In genomic region chr12:75646329-75646940, GRCh38 we compare ENCODE assay signal across 20 cellular contexts.
"Had no signal": no experiment of that assay in that cellular context is flagged by ENCODE, and none has a peak within 500 bp of the region (broad histone marks: within the 10 kb centered on the region; RNA-seq: fewer than 3 reads in every experiment).

No MANE protein-coding gene starts in this region.

- H3K4me3 Mint-ChIP-seq: activated CD4-positive, alpha-beta T cell treated with anti-CD3 and anti-CD28 coated beads, Interleukin-2, amount 10 ng/mL, durations not matched to agents 24 days and 14 days; activated CD8-positive, alpha-beta T cell treated with anti-CD3 and anti-CD28 coated beads, Interleukin-2, amount 10 ng/mL, durations not matched to agents 7 days and 5 days; activated naive CD8-positive, alpha-beta T cell; naive thymus-derived CD8-positive, alpha-beta T cell; stimulated activated naive CD8-positive, alpha-beta T cell treated with anti-CD3 and anti-CD28 coated beads, Interleukin-15, amount 100 ng/mL, for 72 hours; type B pancreatic cell had no signal

- H3K27me3 ChIP-seq: body of pancreas, colonic mucosa had no signal

- H3K27ac ChIP-seq: body of pancreas, colonic mucosa, lower lobe of right lung had no signal

- H3K4me1 ChIP-seq: colonic mucosa, lower lobe of right lung had no signal

- DNase-seq: activated CD4-positive, alpha-beta T cell treated with anti-CD3 and anti-CD28 coated beads, Interleukin-2, amount 10 ng/mL, durations not matched to agents 24 days and 14 days; activated CD4-positive, CD25-positive, alpha-beta regulatory T cell; activated CD8-positive, alpha-beta memory T cell treated with anti-CD3 and anti-CD28 coated beads, Interleukin-2, amount 50 U/mL, for 4 hours; activated CD8-positive, alpha-beta T cell treated with anti-CD3 and anti-CD28 coated beads, Interleukin-2, amount 10 ng/mL, durations not matched to agents 7 days and 5 days; activated gamma-delta T cell treated with Interleukin-2 at 50 U/mL for 16 hours; activated T-cell treated with anti-CD3 and anti-CD28 coated beads, Interleukin-2, amount 50 U/mL, for 48 hours; amniotic stem cell; body of pancreas; central memory CD4-positive, alpha-beta T cell; colonic mucosa; effector CD8-positive, alpha-beta T cell; foreskin fibroblast; glutamatergic neuron; lower lobe of right lung; naive thymus-derived CD8-positive, alpha-beta T cell; nucleus accumbens; right cardiac atrium; stimulated activated naive CD8-positive, alpha-beta T cell treated with anti-CD3 and anti-CD28 coated beads, Interleukin-15, amount 100 ng/mL, for 72 hours had no signal

- H3K27ac Mint-ChIP-seq: activated CD4-positive, alpha-beta T cell treated with anti-CD3 and anti-CD28 coated beads, Interleukin-2, amount 10 ng/mL, durations not matched to agents 24 days and 14 days; activated CD8-positive, alpha-beta T cell treated with anti-CD3 and anti-CD28 coated beads, Interleukin-2, amount 10 ng/mL, durations not matched to agents 7 days and 5 days; activated naive CD8-positive, alpha-beta T cell; naive thymus-derived CD8-positive, alpha-beta T cell; type B pancreatic cell had no signal

- H3K27me3 Mint-ChIP-seq: type B pancreatic cell had no signal

- H3K4me3 ChIP-seq: body of pancreas, colonic mucosa, lower lobe of right lung had no signal

- H3K36me3 Mint-ChIP-seq: activated naive CD8-positive, alpha-beta T cell; naive thymus-derived CD8-positive, alpha-beta T cell; type B pancreatic cell had no signal

- H3K36me3 ChIP-seq: colonic mucosa, lower lobe of right lung had no signal

- ATAC-seq: activated CD8-positive, alpha-beta T cell treated with anti-CD3 and anti-CD28 coated beads, Interleukin-2, amount 10 ng/mL, durations not matched to agents 7 days and 5 days; body of pancreas; lower lobe of right lung; naive thymus-derived CD8-positive, alpha-beta T cell; right cardiac atrium; stimulated activated naive CD8-positive, alpha-beta T cell treated with anti-CD3 and anti-CD28 coated beads, Interleukin-15, amount 100 ng/mL, for 72 hours had no signal

- H3K9me3 ChIP-seq: body of pancreas, colonic mucosa, lower lobe of right lung had no signal

- H3K9me3 Mint-ChIP-seq: activated CD4-positive, alpha-beta T cell treated with anti-CD3 and anti-CD28 coated beads, Interleukin-2, amount 10 ng/mL, durations not matched to agents 24 days and 14 days; naive thymus-derived CD8-positive, alpha-beta T cell; stimulated activated naive CD8-positive, alpha-beta T cell treated with anti-CD3 and anti-CD28 coated beads, Interleukin-15, amount 100 ng/mL, for 72 hours had no signal
